In the genomic region with DNA sequence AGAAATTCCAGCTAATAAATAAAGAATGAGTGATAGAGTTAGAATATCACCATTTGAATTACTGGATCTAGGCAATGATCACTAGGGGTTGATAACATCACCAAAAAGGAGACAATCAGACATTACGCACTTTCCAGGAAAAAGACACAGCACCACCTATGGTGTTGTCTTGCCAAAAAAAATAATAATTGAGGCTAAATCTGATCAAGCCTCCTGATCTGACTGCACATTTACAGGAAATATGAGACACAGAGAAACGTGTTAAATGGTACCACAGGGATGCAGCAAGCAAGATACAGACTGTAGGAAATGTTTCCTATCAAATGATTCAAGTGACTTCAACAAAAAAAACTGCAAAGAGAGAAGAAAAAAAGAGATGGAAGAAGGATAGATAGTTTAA, we compare ENCODE assay signal across 11 cellular contexts.
"Had no signal": no experiment of that assay in that cellular context is flagged by ENCODE, and none has a peak within 500 bp of the region (broad histone marks: within the 10 kb centered on the region; RNA-seq: fewer than 3 reads in every experiment).

No MANE protein-coding gene starts in this region.

- DNase-seq: activated CD4-positive, alpha-beta T cell treated with anti-CD3 and anti-CD28 coated beads, Interleukin-2, amount 50 U/mL, for 48 hours; activated CD4-positive, CD25-positive, alpha-beta regulatory T cell treated with anti-CD3 and anti-CD28 coated beads, Interleukin-2, amount 50 U/mL, for 72 hours; activated naive CD4-positive, alpha-beta T cell; naive B cell; stimulated activated CD4-positive, alpha-beta T cell treated with anti-CD3 and anti-CD28 coated beads, Interleukin-12 subunit alpha, Interleukin-12 subunit beta, amount 100 ng/mL, for 4 hours; stimulated activated CD4-positive, alpha-beta T cell treated with anti-CD3 and anti-CD28 coated beads, Interleukin-2, amount 100 ng/mL, for 24 hours; SW 1271; tibial artery had no signal

- H3K9me3 Mint-ChIP-seq: naive B cell had no signal

- H3K36me3 ChIP-seq: ascending aorta, tibial artery had no signal

- H3K9ac ChIP-seq: parathyroid adenoma had no signal

- H2AFZ ChIP-seq: parathyroid adenoma had no signal

- H3K79me2 ChIP-seq: parathyroid adenoma had no signal

- H3K27ac ChIP-seq: ascending aorta, parathyroid adenoma, tibial artery had no signal

- H3K9me3 ChIP-seq: ascending aorta, tibial artery had no signal

- H3K4me1 ChIP-seq: parathyroid adenoma had no signal

- H3K27me3 ChIP-seq: ascending aorta, tibial artery had no signal

- H3K36me3 Mint-ChIP-seq: naive B cell had no signal

- H3K4me3 ChIP-seq: ascending aorta, tibial artery had no signal

- H3K27ac Mint-ChIP-seq: naive B cell had no signal

- ATAC-seq: esophagus mucosa had no signal
